ENCODE assay signal across 14 cellular contexts in genomic region chr22:18994780-18995711, GRCh38. TPM values are rescaled to one million over a fixed set of nuclear protein-coding genes. Genes with fewer than 3 reads are reported as not detected.
DNase-seq lines count a peak whose midpoint lies in the region; ATAC-seq, FAIRE-seq and TF ChIP-seq lines count a peak whose summit lies in the region.
"Had no signal": no experiment of that assay in that cellular context is flagged by ENCODE, and none has a peak within 500 bp of the region (broad histone marks: within the 10 kb centered on the region; RNA-seq: fewer than 3 reads in every experiment).

No MANE protein-coding gene starts in this region.

- no peaks in the 10 kb centered on the region for H3K9me2 ChIP-seq in HCT116 (ENCODE audit: insufficient read depth)

- TF ChIP-seq EP300 in K562 (IDR thresholded peaks at IDR 0.05; ENCODE audit: low read length) = no peak

- RAD21 ChIA-PET in HCT116 (lab: Charles Lee; ENCODE audit: low non-redundant PET in 1 of 2, low total read pairs in 2 of 2, uncharacterized antibody in 2 of 2, unreplicated experiment in 2 of 2) = no interaction called here

- WGBS in K562 (ENCODE audit: insufficient coverage, low coverage, missing lambda C conversion rate) = 1% methylated on average over 21 of the region's 21 CpGs
- 34% methylated on average over 11 of the region's 21 CpGs for WGBS in right lobe of liver (ENCODE audit: insufficient coverage, low coverage, low lambda C conversion rate, missing lambda C conversion rate)
- 58% methylated on average over 21 of the region's 21 CpGs for WGBS in smooth muscle cell (ENCODE audit: low lambda C conversion rate)

- H3K9ac ChIP-seq in HCT116 (ENCODE audit: low read length) (no peak overlapping the region), K562 (ENCODE audit: insufficient read depth in 1 of 2, low read depth in 2 of 2, low read length in 2 of 2) (no peak overlapping the region; a peak in 1 of 4 replicates), smooth muscle cell (ENCODE audit: low read depth) (no peak overlapping the region)

- no peak for DNase-seq in HCT116 (ENCODE audit: low read depth, low spot score)
- peak in 2 of 4 experiments; percentile 32 to 37 for DNase-seq in K562 (ENCODE audit: extremely low read depth in 1 of 4, low spot score in 3 of 4)
- peak in 2 of 3 donors; percentile 39 to 64 for DNase-seq in right lobe of liver
- no peak for DNase-seq in smooth muscle cell (lab: John Stamatoyannopoulos, UW; ENCODE audit: unreplicated experiment)
- DNase-seq in GF-D8 (lab: John Stamatoyannopoulos, UW) = no peak
- DNase-seq: EL, NCI-H187 treated with DMSO at 0.1 percent for 48 hours, psoas muscle, substantia nigra had no signal

- H2AFZ ChIP-seq in HCT116 (ENCODE audit: low read depth, low read length, poor library complexity, severe bottlenecking) (no peak overlapping the region), K562 (ENCODE audit: low read depth, low read length) (no peak overlapping the region), smooth muscle cell (ENCODE audit: low read depth) (no peak overlapping the region)

- H4K20me1 ChIP-seq in HCT116 (ENCODE audit: insufficient read depth) (no peaks in the 10 kb centered on the region), K562 (replicated peaks; ENCODE audit: control insufficient read depth, insufficient read depth, low read length) (peaks cover 40% of the 10 kb centered on the region), smooth muscle cell (ENCODE audit: low read depth) (no peaks in the 10 kb centered on the region)

- H3K4me2 ChIP-seq in HCT116 (ENCODE audit: low read length) = peak overlapping the region; percentile 30
- no peak overlapping the region for H3K4me2 ChIP-seq in K562 (ENCODE audit: insufficient read depth, low read length)
- H3K4me2 ChIP-seq in smooth muscle cell = peak overlapping the region; percentile 25

- H3K27ac ChIP-seq in HCT116 (ENCODE audit: low read depth, low read length) = no peak overlapping the region
- H3K27ac ChIP-seq in K562 (ENCODE audit: extremely low read depth, low read depth, low read length) = no peak overlapping the region
- H3K27ac ChIP-seq in right lobe of liver = no peak overlapping the region
- no peak overlapping the region for H3K27ac ChIP-seq in smooth muscle cell (ENCODE audit: low read depth)
- H3K27ac ChIP-seq: C4-2B, epithelial cell of prostate, gastroesophageal sphincter, psoas muscle had no signal

- H3K27me3 ChIP-seq in HCT116 (ENCODE audit: insufficient read depth, low read length) = no peaks in the 10 kb centered on the region
- peaks cover 96 to 100% of the 10 kb centered on the region in 2 experiments for H3K27me3 ChIP-seq in K562 (ENCODE audit: control insufficient read depth in 2 of 2, insufficient read depth in 2 of 2, low read length in 2 of 2)
- H3K27me3 ChIP-seq in right lobe of liver = no peaks in the 10 kb centered on the region
- peaks cover 8% of the 10 kb centered on the region for H3K27me3 ChIP-seq in smooth muscle cell (ENCODE audit: low read depth)

- FAIRE-seq in K562 (lab: Jason Lieb, UNC) = no peak

- H3K4me1 ChIP-seq in HCT116 (ENCODE audit: control insufficient read depth in 1 of 2, insufficient read depth in 2 of 2, low read length in 2 of 2) (peaks cover 0 to 9% of the 10 kb centered on the region in 2 experiments; a peak in 2 of 4 replicates), K562 (replicated peaks in 1 of 2; ENCODE audit: control insufficient read depth in 2 of 2, insufficient read depth in 2 of 2, low read length in 2 of 2) (peaks cover 0 to 14% of the 10 kb centered on the region in 2 experiments; a peak in 1 of 5 replicates), right lobe of liver (peaks cover 0 to 4% (median 0%) of the 10 kb centered on the region in 4 donors), smooth muscle cell (ENCODE audit: low read depth) (no peaks in the 10 kb centered on the region)
- H3K4me1 ChIP-seq: gastroesophageal sphincter, psoas muscle had no signal

- no peaks in the 10 kb centered on the region for H3K9me1 ChIP-seq in K562 (ENCODE audit: control insufficient read depth, insufficient read depth, low read length)

- TF ChIP-seq POLR2A in HCT116 (IDR thresholded peaks at IDR 0.05; ENCODE audit: borderline replicate concordance, extremely low read depth, insufficient read depth, insufficient read length) = no peak
- TF ChIP-seq POLR2A in K562 (conservative IDR thresholded peaks at IDR 0.05) = no peak
- no peak for TF ChIP-seq POLR2A in right lobe of liver (IDR thresholded peaks at IDR 0.05)

- ATAC-seq in HCT116 (peak; percentile 40), K562 (peak; percentile 22), right lobe of liver (peak; percentile 53 to 81 (median 75)), GM21526 (IDR thresholded peaks at IDR 0.05; ENCODE audit: low FRiP score, unreplicated experiment) (no peak), GM21717 (IDR thresholded peaks at IDR 0.05; ENCODE audit: unreplicated experiment) (no peak)
- ATAC-seq: gastroesophageal sphincter, psoas muscle had no signal

- BruUV-seq in HCT116 (replicated peaks; lab: Mats Ljungman, UMichigan) = no TSS peak
- no TSS peak for BruUV-seq in K562 (replicated peaks; lab: Mats Ljungman, UMichigan)

- POLR2A ChIA-PET in HCT116 (lab: Charles Lee) (no interaction called here), K562 (lab: Yijun Ruan, JAX) (interaction anchor here (0.9 to 3.3 kb wide), 6 partner anchors 8 to 184 kb away, joined by 3 to 27 read pairs (median 5); no protein-coding TSS in a partner anchor)

- no peak for TF ChIP-seq CTCF in HCT116 (IDR thresholded peaks at IDR 0.05 in 2 of 3, conservative IDR thresholded peaks at IDR 0.05 in 1 of 3; ENCODE audit: borderline replicate concordance in 1 of 3, insufficient read depth in 1 of 3, low read depth in 2 of 3, low read length in 2 of 3)
- TF ChIP-seq CTCF in K562 (IDR thresholded peaks at IDR 0.05 in 2 of 3, conservative IDR thresholded peaks at IDR 0.05 in 1 of 3; ENCODE audit: insufficient read depth in 2 of 3, low read depth in 1 of 3, low read length in 3 of 3) = no peak
- no peak for TF ChIP-seq CTCF in right lobe of liver (IDR thresholded peaks at IDR 0.05)
- no peak for TF ChIP-seq CTCF in smooth muscle cell (IDR thresholded peaks at IDR 0.05; ENCODE audit: borderline replicate concordance, insufficient read depth, poor library complexity, severe bottlenecking)

- intact Hi-C loops in HCT116 (cut with micrococcal nuclease) (no loop called here), K562 (cut with micrococcal nuclease) (no loop called here), right lobe of liver (cut with DNase I) (no loop called here)

- H3K79me2 ChIP-seq in HCT116 (ENCODE audit: insufficient read depth, low read length) = no peaks in the 10 kb centered on the region
- no peaks in the 10 kb centered on the region for H3K79me2 ChIP-seq in K562 (ENCODE audit: control insufficient read depth, insufficient read depth, low read length)
- H3K79me2 ChIP-seq in smooth muscle cell (ENCODE audit: low read depth) = no peaks in the 10 kb centered on the region

- CTCF ChIA-PET in HCT116 (lab: Charles Lee) = no interaction called here
- CTCF ChIA-PET in K562 (lab: Yijun Ruan, JAX; ENCODE audit: low intra/inter-chr PET ratio) = no interaction called here

- H3K4me3 ChIP-seq in HCT116 (replicated peaks in 1 of 2; ENCODE audit: low read depth in 1 of 2, low read length in 2 of 2) (no peak overlapping the region), K562 (no peak overlapping the region), right lobe of liver (no peak overlapping the region), smooth muscle cell (no peak overlapping the region)
- H3K4me3 ChIP-seq: gastroesophageal sphincter, psoas muscle had no signal

- H3K9me3 ChIP-seq in HCT116 (ENCODE audit: control insufficient read depth in 1 of 2, insufficient read depth in 1 of 2, low read depth in 1 of 2, low read length in 2 of 2) (no peaks in the 10 kb centered on the region), K562 (replicated peaks; ENCODE audit: control insufficient read depth, insufficient read depth, low read depth, low read length) (no peaks in the 10 kb centered on the region), right lobe of liver (no peaks in the 10 kb centered on the region), smooth muscle cell (replicated peaks; ENCODE audit: low read depth) (no peaks in the 10 kb centered on the region)
- H3K9me3 ChIP-seq: psoas muscle had no signal

- H3K36me3 ChIP-seq in HCT116 (ENCODE audit: control insufficient read depth in 1 of 2, insufficient read depth in 2 of 2, low read length in 2 of 2) = no peaks in the 10 kb centered on the region
- H3K36me3 ChIP-seq in K562 (ENCODE audit: control insufficient read depth, insufficient read depth, low read length) = no peaks in the 10 kb centered on the region
- no peaks in the 10 kb centered on the region for H3K36me3 ChIP-seq in right lobe of liver
- no peaks in the 10 kb centered on the region for H3K36me3 ChIP-seq in smooth muscle cell (ENCODE audit: low read depth)
- H3K36me3 ChIP-seq: gastroesophageal sphincter had no signal

- H3F3A ChIP-seq in smooth muscle cell (ENCODE audit: low read depth) = no peaks in the 10 kb centered on the region

- TF ChIP-seq RAD21 in HCT116 (IDR thresholded peaks at IDR 0.05; ENCODE audit: low read depth) = no peak
- TF ChIP-seq RAD21 in K562 (CRISPR knock-in tag; conservative IDR thresholded peaks at IDR 0.05 in 1 of 2, IDR thresholded peaks at IDR 0.05 in 1 of 2) = no peak

- in situ Hi-C loops in K562 (cut with MboI) = loop anchor here (25.0 kb wide), 1 partner anchor 208 kb away; no protein-coding TSS in a partner anchor

RNA-seq across cellular contexts. Expression of gene PRODH, which starts 59.0 kb away (rescaled TPM):
- total RNA-seq in HCT116 (2021; ENCODE audit: unreplicated experiment) (3.2 TPM), K562 (2014; rRNA removed) (not detected in 2 replicates), K562 (2014; rRNA removed; fragmentation: Illumina TruSeq; extraction: Trizol) (not detected in 2 replicates), K562 (2015; rRNA removed; fragmentation: Illumina TruSeq; extraction: Trizol) (not detected in 2 replicates), K562 (2021) (not detected in 2 replicates), right lobe of liver (10 to 100 TPM in 1 of 6 experiments, 1 to 10 TPM in 4, under 1 TPM in 1; 0.86 to 31.0 (median 3.8) TPM), smooth muscle cell (0.18 and 0.45 TPM in 2 replicates)
- 0.96 and 2.7 TPM in 2 replicates for polyA plus RNA-seq in HCT116 (2012)
- total RNA-seq in K562 (2011; cell fraction: chromatin; rRNA removed; ENCODE audit: low replicate concordance) = 0.09 and 0.23 TPM in 2 replicates
- total RNA-seq in K562 (2011; cell fraction: nucleolus; rRNA removed) = 0.17 TPM in 1 of 2 replicates, not detected in the other
- not detected in 2 replicates for total RNA-seq in K562 (2011; cell fraction: nucleoplasm; rRNA removed)
- polyA plus RNA-seq in K562 (2011; rRNA removed) (0.11 TPM in 1 of 2 replicates, not detected in the other), K562 (2014; fragmentation: Illumina TruSeq; extraction: Trizol) (not detected in 2 replicates), K562 (2014; fragmentation: Nextera tagmentation; extraction: Ambion mirVana) (not detected), K562 (2014; rRNA removed) (0.07 TPM in 1 of 2 replicates, not detected in the other), smooth muscle cell (0.44 TPM in 1 of 2 replicates, not detected in the other)
- polyA plus RNA-seq in K562 (2011; cell fraction: cytosol; rRNA removed) = 0.03 TPM in 1 of 2 replicates, not detected in the other
- polyA plus RNA-seq in K562 (2011; cell fraction: nucleus; rRNA removed) = 0.26 TPM in 1 of 2 replicates, not detected in the other
- polyA plus RNA-seq in K562 (2012) = 0.01 TPM in 1 of 2 replicates, not detected in the other
- not detected in 2 replicates for polyA minus RNA-seq in K562 (2011; rRNA and poly(A)+ RNA removed)
- polyA minus RNA-seq in K562 (2011; cell fraction: cytosol; rRNA and poly(A)+ RNA removed) = not detected in 2 replicates
- polyA minus RNA-seq in K562 (2011; cell fraction: nucleus; rRNA and poly(A)+ RNA removed) = 0.40 TPM in 1 of 2 replicates, not detected in the other

Comparison
In these comparisons a context has a peak if more than half of its experiments do, and no peak if none do; other contexts are left out.
1. ATAC-seq: peak in HCT116 (single experiment), K562 (single experiment) and right lobe of liver (4 of 4); none in GM21526 (single experiment) and GM21717 (single experiment).
2. DNase-seq: peak in right lobe of liver (2 of 3); none in HCT116 (single experiment), smooth muscle cell (single experiment) and GF-D8 (single experiment).
3. Of the 22 proteins assayed by ChIP-seq in both K562 and HCT116: peak only in K562: MAX and TCF7L2; only in HCT116: none; in both: none; in neither: 18; mixed calls (peak in some experiments, not most) for 2.